8 cellular contexts compared by ENCODE assay signal in genomic region chr7:111089822-111090426, GRCh38. TPM values are rescaled to one million over a fixed set of nuclear protein-coding genes. Genes with fewer than 3 reads are reported as not detected.
DNase-seq lines count a peak whose midpoint lies in the region; ATAC-seq and TF ChIP-seq lines count a peak whose summit lies in the region.

No MANE protein-coding gene starts in this region.

- peak; percentile 22 for DNase-seq in DMS153 treated with DMSO at 0.1 percent for 48 hours (lab: John Stamatoyannopoulos, UW; ENCODE audit: unreplicated experiment)
- peak; percentile 83 for DNase-seq in MM.1S
- peak; percentile 53 for DNase-seq in SKM-1 (lab: John Stamatoyannopoulos, UW; ENCODE audit: unreplicated experiment)
- DNase-seq in esophagus muscularis mucosa (ENCODE audit: extremely low spot score) = no peak
- peak; percentile 11 for DNase-seq in osteoblast (ENCODE audit: insufficient read length, low spot score, missing footprints)
- no peak for DNase-seq in UCSD-AML1 (lab: John Stamatoyannopoulos, UW; ENCODE audit: unreplicated experiment)
- no peak for DNase-seq in activated CD4-positive, alpha-beta T cell treated with anti-CD3 and anti-CD28 coated beads, Interleukin-2, amount 50 U/mL, for 1 hour

- H3K27ac ChIP-seq in MM.1S (ENCODE audit: low read length) (no peak overlapping the region), esophagus muscularis mucosa (replicated peaks in 1 of 4) (no peak overlapping the region), osteoblast (ENCODE audit: low read depth, low read length) (no peak overlapping the region)

- WGBS in esophagus muscularis mucosa = 42% methylated on average over 1 of the region's 1 CpG

- H3K4me1 ChIP-seq in MM.1S (ENCODE audit: low read length) (peaks cover 48% of the 10 kb centered on the region), esophagus muscularis mucosa (peaks cover 6 to 38% (median 33%) of the 10 kb centered on the region in 4 donors), osteoblast (ENCODE audit: insufficient read depth, low read length) (peaks cover 19% of the 10 kb centered on the region)

- H3K4me2 ChIP-seq in MM.1S (ENCODE audit: low read depth, low read length) = no peak overlapping the region
- H3K4me2 ChIP-seq in osteoblast (ENCODE audit: insufficient read depth, low read length) = no peak overlapping the region

- TF ChIP-seq POLR2A in esophagus muscularis mucosa (IDR thresholded peaks at IDR 0.05; ENCODE audit: low read depth) = no peak

- H3K4me3 ChIP-seq in MM.1S (ENCODE audit: low read length) (no peak overlapping the region), esophagus muscularis mucosa (no peak overlapping the region), osteoblast (ENCODE audit: insufficient read depth, low read length) (no peak overlapping the region)

- H3K9me3 ChIP-seq in MM.1S (replicated peaks; ENCODE audit: insufficient read depth, low read length) (no peaks in the 10 kb centered on the region), esophagus muscularis mucosa (no peaks in the 10 kb centered on the region), osteoblast (ENCODE audit: low read depth, low read length) (no peaks in the 10 kb centered on the region)

- no peak overlapping the region for H3K9ac ChIP-seq in MM.1S (ENCODE audit: low read length)

- H3K79me2 ChIP-seq in MM.1S (ENCODE audit: low read length) = no peaks in the 10 kb centered on the region
- no peaks in the 10 kb centered on the region for H3K79me2 ChIP-seq in osteoblast (ENCODE audit: insufficient read depth, low read length)

- peaks cover 18% of the 10 kb centered on the region for H3F3A ChIP-seq in MM.1S (ENCODE audit: insufficient read depth, low read length)

- H3K36me3 ChIP-seq in MM.1S (replicated peaks; ENCODE audit: insufficient read depth, low read length) (no peaks in the 10 kb centered on the region), esophagus muscularis mucosa (no peaks in the 10 kb centered on the region), osteoblast (ENCODE audit: insufficient read depth, low read length) (no peaks in the 10 kb centered on the region)

- peak; percentile 58 for ATAC-seq in GM21423 (IDR thresholded peaks at IDR 0.05; ENCODE audit: unreplicated experiment)

- TF ChIP-seq CTCF in MM.1S (IDR thresholded peaks at IDR 0.05; ENCODE audit: low read length) (peak; percentile 86), esophagus muscularis mucosa (IDR thresholded peaks at IDR 0.05) (peak; percentile 49 to 83 (median 78)), osteoblast (IDR thresholded peaks at IDR 0.05; ENCODE audit: extremely low read depth, low read depth, low read length) (peak; percentile 82)

- TF ChIP-seq EP300 in esophagus muscularis mucosa (IDR thresholded peaks at IDR 0.05) = no peak

- H3K9me2 ChIP-seq in MM.1S (replicated peaks; ENCODE audit: insufficient read depth, low read length) = no peaks in the 10 kb centered on the region

- H4K20me1 ChIP-seq in MM.1S (ENCODE audit: insufficient read depth, low read length) (no peaks in the 10 kb centered on the region), osteoblast (ENCODE audit: insufficient read depth, low read length) (no peaks in the 10 kb centered on the region)

- H2AFZ ChIP-seq in MM.1S (ENCODE audit: low read length) = no peak overlapping the region
- H2AFZ ChIP-seq in osteoblast (ENCODE audit: low read length) = no peak overlapping the region

- H3K27me3 ChIP-seq in MM.1S (replicated peaks; ENCODE audit: insufficient read depth, low read length) = no peaks in the 10 kb centered on the region
- no peaks in the 10 kb centered on the region for H3K27me3 ChIP-seq in esophagus muscularis mucosa
- no peaks in the 10 kb centered on the region for H3K27me3 ChIP-seq in osteoblast (ENCODE audit: insufficient read depth, low read length)

- intact Hi-C loops in esophagus muscularis mucosa (cut with DNase I) = loop anchor here (2.0 to 10.0 kb wide), 3 partner anchors 397 to 645 kb away; partner anchors contain the start of gene IMMP2L

RNA-seq across cellular contexts. Expression of gene LRRN3, which starts 1.0 kb away (rescaled TPM):
- total RNA-seq in esophagus muscularis mucosa (1 to 10 TPM in 1 of 4 donors, under 1 TPM in 3; 0.39 to 1.3 (median 0.61) TPM), osteoblast (2.2 and 2.4 TPM in 2 replicates)

Comparison
In these comparisons a context has a peak if more than half of its experiments do, and no peak if none do; other contexts are left out.
1. DNase-seq: peak in DMS153 treated with DMSO at 0.1 percent for 48 hours (single experiment), MM.1S (single experiment), SKM-1 (single experiment) and osteoblast (single experiment); none in esophagus muscularis mucosa (single experiment), UCSD-AML1 (single experiment) and activated CD4-positive, alpha-beta T cell treated with anti-CD3 and anti-CD28 coated beads, Interleukin-2, amount 50 U/mL, for 1 hour (single experiment).
2. Peak in every context shown above with its lines, with median percentiles within 50 percentile points of each other: CTCF ChIP-seq.